Comparison of ENCODE assay signal across 13 cellular contexts in genomic region chr22:42330170-42330569, GRCh38. TPM values are rescaled to one million over a fixed set of nuclear protein-coding genes. Genes with fewer than 3 reads are reported as not detected.
DNase-seq lines count a peak whose midpoint lies in the region; ATAC-seq, FAIRE-seq and TF ChIP-seq lines count a peak whose summit lies in the region.
"Had no signal": no experiment of that assay in that cellular context is flagged by ENCODE, and none has a peak within 500 bp of the region (broad histone marks: within the 10 kb centered on the region; RNA-seq: fewer than 3 reads in every experiment).

No MANE protein-coding gene starts in this region.

- DNase-seq in HCT116 (ENCODE audit: low read depth, low spot score) (no peak), NCI-H69 (lab: John Stamatoyannopoulos, UW) (peak; percentile 38), NCI-H146 (lab: John Stamatoyannopoulos, UW) (no peak), GM20000 (ENCODE audit: low spot score) (no peak), small intestine (no peak)
- DNase-seq: CD4-positive, alpha-beta T cell; DMS79; HCEC 1CT; KG1 had no signal

- intact Hi-C loops in HCT116 (cut with micrococcal nuclease) = no loop called here

- no peak overlapping the region for H3K4me3 ChIP-seq in HCT116 (replicated peaks in 1 of 2; ENCODE audit: low read depth in 1 of 2, low read length in 2 of 2)
- no peak overlapping the region for H3K4me3 ChIP-seq in endocrine pancreas (ENCODE audit: control insufficient read depth, insufficient read depth, low read length)
- no peak overlapping the region for H3K4me3 ChIP-seq in small intestine (ENCODE audit: low read depth in 1 of 2, low read length in 2 of 2)
- H3K4me3 ChIP-seq: A549, GM12878 had no signal

- 79 to 83% (median 81%) methylated on average over 4 to 5 of the region's 5 CpGs for WGBS in small intestine, 3 donors

- TF ChIP-seq CTCF in HCT116 (IDR thresholded peaks at IDR 0.05 in 2 of 3, conservative IDR thresholded peaks at IDR 0.05 in 1 of 3; ENCODE audit: borderline replicate concordance in 1 of 3, insufficient read depth in 1 of 3, low read depth in 2 of 3, low read length in 2 of 3) (no peak), GM20000 (IDR thresholded peaks at IDR 0.05; ENCODE audit: extremely low read depth, missing control alignments) (no peak)

- H3K36me3 ChIP-seq in HCT116 (ENCODE audit: control insufficient read depth in 1 of 2, insufficient read depth in 2 of 2, low read length in 2 of 2) = no peaks in the 10 kb centered on the region
- H3K36me3 ChIP-seq in endocrine pancreas (ENCODE audit: control insufficient read depth, insufficient read depth, low read length) = no peaks in the 10 kb centered on the region
- H3K36me3 ChIP-seq in small intestine (ENCODE audit: control insufficient read depth in 2 of 2, insufficient read depth in 2 of 2, low read length in 2 of 2) = no peaks in the 10 kb centered on the region

- H3K27ac ChIP-seq in HCT116 (ENCODE audit: low read depth, low read length) (no peak overlapping the region), small intestine (ENCODE audit: low read depth in 1 of 2, low read length in 1 of 2) (no peak overlapping the region)
- H3K27ac ChIP-seq: A549 had no signal

- POLR2A ChIA-PET in HCT116 (lab: Charles Lee) = no interaction called here

- CTCF ChIA-PET in HCT116 (lab: Charles Lee) = no interaction called here

- H3K27me3 ChIP-seq in HCT116 (ENCODE audit: insufficient read depth, low read length) = no peaks in the 10 kb centered on the region
- no peaks in the 10 kb centered on the region for H3K27me3 ChIP-seq in endocrine pancreas (ENCODE audit: control insufficient read depth, insufficient read depth, low read length)
- no peaks in the 10 kb centered on the region for H3K27me3 ChIP-seq in small intestine (ENCODE audit: control insufficient read depth in 2 of 2, insufficient read depth in 2 of 2, low read length in 2 of 2)

- no peaks in the 10 kb centered on the region for H3K9me3 ChIP-seq in HCT116 (ENCODE audit: control insufficient read depth in 1 of 2, insufficient read depth in 1 of 2, low read depth in 1 of 2, low read length in 2 of 2)
- no peaks in the 10 kb centered on the region for H3K9me3 ChIP-seq in endocrine pancreas (ENCODE audit: control insufficient read depth, low read length)
- no peaks in the 10 kb centered on the region for H3K9me3 ChIP-seq in small intestine (ENCODE audit: control insufficient read depth, low read depth)
- H3K9me3 ChIP-seq: A549 had no signal

- H3K4me2 ChIP-seq in HCT116 (ENCODE audit: low read length) = no peak overlapping the region
- H3K4me2 ChIP-seq: A549 had no signal

- no peak overlapping the region for H3K9ac ChIP-seq in HCT116 (ENCODE audit: low read length)
- H3K9ac ChIP-seq in endocrine pancreas (ENCODE audit: control insufficient read depth, insufficient read depth, low read length) = peak overlapping the region; percentile 54

- no peak for FAIRE-seq in small intestine (lab: Jason Lieb, UNC)
- FAIRE-seq: A549, GM12878 had no signal

- no peaks in the 10 kb centered on the region for H3K9me2 ChIP-seq in HCT116 (ENCODE audit: insufficient read depth)

- H3K4me1 ChIP-seq in HCT116 (ENCODE audit: control insufficient read depth in 1 of 2, insufficient read depth in 2 of 2, low read length in 2 of 2) (peaks cover 5 to 20% of the 10 kb centered on the region in 2 experiments), endocrine pancreas (ENCODE audit: control insufficient read depth, insufficient read depth, low read length) (no peaks in the 10 kb centered on the region), small intestine (ENCODE audit: control insufficient read depth in 2 of 2, insufficient read depth in 1 of 2, low read depth in 1 of 2, low read length in 1 of 2) (no peaks in the 10 kb centered on the region)

- no peak for TF ChIP-seq RAD21 in HCT116 (IDR thresholded peaks at IDR 0.05; ENCODE audit: low read depth)

- H3K79me2 ChIP-seq in HCT116 (ENCODE audit: insufficient read depth, low read length) = no peaks in the 10 kb centered on the region

- ATAC-seq in HCT116 (0 out of 2 replicates have a peak, but pooled peaks have one; percentile 21), GM18498 (IDR thresholded peaks at IDR 0.05; ENCODE audit: unreplicated experiment) (no peak)
- ATAC-seq: A549, GM12878 had no signal

- no peaks in the 10 kb centered on the region for H4K20me1 ChIP-seq in HCT116 (ENCODE audit: insufficient read depth)

- BruUV-seq in HCT116 (replicated peaks; lab: Mats Ljungman, UMichigan) = no TSS peak

- no peak for TF ChIP-seq POLR2A in HCT116 (IDR thresholded peaks at IDR 0.05; ENCODE audit: borderline replicate concordance, extremely low read depth, insufficient read depth, insufficient read length)

- H2AFZ ChIP-seq in HCT116 (ENCODE audit: low read depth, low read length, poor library complexity, severe bottlenecking) = no peak overlapping the region

- RAD21 ChIA-PET in HCT116 (lab: Charles Lee; ENCODE audit: low non-redundant PET in 1 of 2, low total read pairs in 2 of 2, uncharacterized antibody in 2 of 2, unreplicated experiment in 2 of 2) = no interaction called here

TF ChIP-seq in HCT116, 20 proteins besides CTCF, POLR2A, EP300 and RAD21:
- TF ChIP-seq ELF1 (IDR thresholded peaks at IDR 0.05; ENCODE audit: borderline replicate concordance, low read depth) (no peak), JUND (IDR thresholded peaks at IDR 0.05) (no peak), SP1 (IDR thresholded peaks at IDR 0.05; ENCODE audit: low read depth) (no peak), REST (IDR thresholded peaks at IDR 0.05; ENCODE audit: low read depth) (no peak), SRF (IDR thresholded peaks at IDR 0.05; ENCODE audit: low read depth) (no peak), EZH2 (IDR thresholded peaks at IDR 0.05) (no peak)

RNA-seq across cellular contexts. Expression of gene TCF20, which starts 59.7 kb away (rescaled TPM):
- total RNA-seq in HCT116 (2021; ENCODE audit: unreplicated experiment) = 66.7 TPM
- polyA plus RNA-seq in HCT116 (2012) = 28.4 and 32.7 TPM in 2 replicates
- 10 to 100 TPM in 1 of 3 donors, 1 to 10 TPM in 2; 6.2 to 20.0 (median 6.9) TPM for polyA plus RNA-seq in small intestine
